ENCODE assay signal across 11 cellular contexts in the genomic region with DNA sequence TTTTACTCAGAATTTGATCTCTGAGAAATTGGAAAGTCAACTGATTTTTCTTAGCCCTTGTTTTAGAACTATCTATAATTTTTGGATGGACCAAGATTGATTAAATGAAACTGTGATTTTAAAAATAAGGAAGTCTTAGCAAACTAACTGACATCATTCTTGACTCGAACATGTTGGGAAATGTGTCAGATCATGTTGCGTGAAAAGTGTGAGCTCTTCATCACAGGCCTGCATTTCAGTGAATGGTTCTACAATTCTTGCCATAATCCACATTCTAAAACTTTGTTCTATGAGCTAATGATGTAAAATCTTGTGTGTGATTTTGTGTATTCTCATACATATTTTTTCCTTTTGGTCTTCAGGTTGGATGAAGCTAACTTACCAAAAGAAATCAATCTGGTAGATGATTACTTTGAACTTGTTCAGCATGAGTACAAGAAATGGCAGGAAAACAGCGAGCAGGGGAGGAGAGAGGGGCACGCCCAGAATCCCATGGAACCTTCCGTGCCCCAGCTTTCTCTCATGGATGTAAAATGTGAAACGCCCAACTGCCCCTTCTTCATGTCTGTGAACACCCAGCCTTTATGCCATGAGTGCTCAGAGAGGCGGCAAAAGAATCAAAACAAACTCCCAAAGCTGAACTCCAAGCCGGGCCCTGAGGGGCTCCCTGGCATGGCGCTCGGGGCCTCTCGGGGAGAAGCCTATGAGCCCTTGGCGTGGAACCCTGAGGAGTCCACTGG. TPM values are rescaled to one million over a fixed set of nuclear protein-coding genes. Genes with fewer than 3 reads are reported as not detected.
DNase-seq lines count a peak whose midpoint lies in the region; ATAC-seq, FAIRE-seq and TF ChIP-seq lines count a peak whose summit lies in the region.
"Had no signal": no experiment of that assay in that cellular context is flagged by ENCODE, and none has a peak within 500 bp of the region (broad histone marks: within the 10 kb centered on the region; RNA-seq: fewer than 3 reads in every experiment).

No MANE protein-coding gene starts in this region.

- no peak for TF ChIP-seq POLR2A in uterus (IDR thresholded peaks at IDR 0.05)
- TF ChIP-seq POLR2A in H54 (IDR thresholded peaks at IDR 0.05; ENCODE audit: low read depth, low read length) = no peak

- no peak overlapping the region for H3K4me3 Mint-ChIP-seq in activated T-helper 2 cell treated with anti-CD3 and anti-CD28 coated beads, Interferon-gamma antibody, Interleukin-2, Interleukin-4, amounts not matched to agents 10 μg/mL and 5 μg/mL and 100 μg/mL, durations not matched to agents 14 hours and 24 hours and 36 hours (ENCODE audit: low read depth)
- H3K4me3 Mint-ChIP-seq in naive thymus-derived CD4-positive, alpha-beta T cell = peak overlapping the region in 6 of 10 donors; percentile 38 to 58 (median 42)

- ATAC-seq in Right ventricle myocardium superior (ENCODE audit: poor library complexity) (no peak), GM21717 (IDR thresholded peaks at IDR 0.05; ENCODE audit: unreplicated experiment) (no peak), GM19351 (IDR thresholded peaks at IDR 0.05; ENCODE audit: unreplicated experiment) (no peak)
- no peak for ATAC-seq in naive thymus-derived CD4-positive, alpha-beta T cell

- intact Hi-C loops in Right ventricle myocardium superior (cut with DNase I) (no loop called here), uterus (cut with DNase I; ENCODE audit: low total_unique reads) (loop anchor here (10.0 kb wide), 1 partner anchor 173 kb away; no protein-coding TSS in a partner anchor)
- intact Hi-C loops in activated T-helper 2 cell treated with anti-CD3 and anti-CD28 coated beads, Interferon-gamma antibody, Interleukin-2, Interleukin-4, amounts not matched to agents 10 μg/mL and 5 μg/mL and 100 μg/mL, durations not matched to agents 14 hours and 24 hours and 36 hours (cut with micrococcal nuclease) = no loop called here
- intact Hi-C loops in naive thymus-derived CD4-positive, alpha-beta T cell (cut with micrococcal nuclease) = loop anchor here in 1 of 2 donors (10.0 kb wide), 1 partner anchor 643 kb away; no protein-coding TSS in a partner anchor

- DNase-seq in right atrium auricular region (ENCODE audit: low spot score) = no peak
- no peak for DNase-seq in Right ventricle myocardium superior
- DNase-seq in activated T-helper 2 cell treated with anti-CD3 and anti-CD28 coated beads, Interferon-gamma antibody, Interleukin-2, Interleukin-4, amounts not matched to agents 10 μg/mL and 5 μg/mL and 100 μg/mL, durations not matched to agents 14 hours and 24 hours and 36 hours (ENCODE audit: low spot score) = no peak
- DNase-seq in naive thymus-derived CD4-positive, alpha-beta T cell = peak in 3 of 9 donors; percentile 23 to 29 (median 28)
- no peak for DNase-seq in uterus
- DNase-seq in H54 (ENCODE audit: insufficient read length, low spot score) = no peak
- DNase-seq: C1 segment of cervical spinal cord, NCI-H345 had no signal

- TF ChIP-seq CTCF in right atrium auricular region (IDR thresholded peaks at IDR 0.05) (no peak), uterus (IDR thresholded peaks at IDR 0.05) (no peak)

- peaks cover 75% of the 10 kb centered on the region for H3K4me1 Mint-ChIP-seq in activated T-helper 2 cell treated with anti-CD3 and anti-CD28 coated beads, Interferon-gamma antibody, Interleukin-2, Interleukin-4, amounts not matched to agents 10 μg/mL and 5 μg/mL and 100 μg/mL, durations not matched to agents 14 hours and 24 hours and 36 hours (ENCODE audit: low read depth)
- peaks cover 24 to 84% (median 70%) of the 10 kb centered on the region in 7 donors for H3K4me1 Mint-ChIP-seq in naive thymus-derived CD4-positive, alpha-beta T cell

- POLR2A ChIA-PET in naive thymus-derived CD4-positive, alpha-beta T cell (lab: Charles Lee) = interaction anchor here (9.4 kb wide), 1 partner anchor 8 kb away, joined by 105 read pairs; the partner anchor contains the start of gene TNFAIP3

- peaks cover 73% of the 10 kb centered on the region for H3K36me3 ChIP-seq in right atrium auricular region
- H3K36me3 ChIP-seq in naive thymus-derived CD4-positive, alpha-beta T cell (ENCODE audit: control insufficient read depth in 2 of 3, insufficient read depth in 3 of 3, low read length in 3 of 3) = peaks cover 60 to 93% (median 89%) of the 10 kb centered on the region in 3 experiments
- H3K36me3 ChIP-seq in uterus = no peaks in the 10 kb centered on the region

- no peak for FAIRE-seq in H54 (lab: Jason Lieb, UNC)

- CTCF ChIA-PET in naive thymus-derived CD4-positive, alpha-beta T cell (lab: Charles Lee) = interaction anchor here (0.9 to 2.1 kb wide), 2 partner anchors 67 to 78 kb away, joined by 4 to 11 read pairs; no protein-coding TSS in a partner anchor

- H3K9me3 Mint-ChIP-seq in activated T-helper 2 cell treated with anti-CD3 and anti-CD28 coated beads, Interferon-gamma antibody, Interleukin-2, Interleukin-4, amounts not matched to agents 10 μg/mL and 5 μg/mL and 100 μg/mL, durations not matched to agents 14 hours and 24 hours and 36 hours = no peaks in the 10 kb centered on the region
- peaks cover 0 to 37% (median 0%) of the 10 kb centered on the region in 11 donors for H3K9me3 Mint-ChIP-seq in naive thymus-derived CD4-positive, alpha-beta T cell

- H3K27ac Mint-ChIP-seq in activated T-helper 2 cell treated with anti-CD3 and anti-CD28 coated beads, Interferon-gamma antibody, Interleukin-2, Interleukin-4, amounts not matched to agents 10 μg/mL and 5 μg/mL and 100 μg/mL, durations not matched to agents 14 hours and 24 hours and 36 hours = peak overlapping the region; percentile 70
- H3K27ac Mint-ChIP-seq in naive thymus-derived CD4-positive, alpha-beta T cell = peak overlapping the region; percentile 46 to 92 (median 81)

- H3K36me3 Mint-ChIP-seq in activated T-helper 2 cell treated with anti-CD3 and anti-CD28 coated beads, Interferon-gamma antibody, Interleukin-2, Interleukin-4, amounts not matched to agents 10 μg/mL and 5 μg/mL and 100 μg/mL, durations not matched to agents 14 hours and 24 hours and 36 hours (ENCODE audit: low read depth) = peaks cover 94% of the 10 kb centered on the region
- H3K36me3 Mint-ChIP-seq in naive thymus-derived CD4-positive, alpha-beta T cell = peaks cover 8 to 69% (median 46%) of the 10 kb centered on the region in 5 donors

- no peaks in the 10 kb centered on the region for H3K27me3 Mint-ChIP-seq in activated T-helper 2 cell treated with anti-CD3 and anti-CD28 coated beads, Interferon-gamma antibody, Interleukin-2, Interleukin-4, amounts not matched to agents 10 μg/mL and 5 μg/mL and 100 μg/mL, durations not matched to agents 14 hours and 24 hours and 36 hours (ENCODE audit: low read depth)
- H3K27me3 Mint-ChIP-seq in naive thymus-derived CD4-positive, alpha-beta T cell = no peaks in the 10 kb centered on the region

- H3K9me3 ChIP-seq in right atrium auricular region (no peaks in the 10 kb centered on the region), uterus (no peaks in the 10 kb centered on the region)
- no peaks in the 10 kb centered on the region for H3K9me3 ChIP-seq in naive thymus-derived CD4-positive, alpha-beta T cell (ENCODE audit: control insufficient read depth in 2 of 3, low read length in 3 of 3)

- H3K27me3 ChIP-seq in right atrium auricular region (no peaks in the 10 kb centered on the region), uterus (no peaks in the 10 kb centered on the region)
- no peaks in the 10 kb centered on the region for H3K27me3 ChIP-seq in naive thymus-derived CD4-positive, alpha-beta T cell (ENCODE audit: control insufficient read depth in 2 of 2, insufficient read depth in 2 of 2, low read length in 2 of 2)

- H3K4me1 ChIP-seq in right atrium auricular region (peaks cover 0 to 27% of the 10 kb centered on the region in 2 donors), uterus (peaks cover 7 to 8% of the 10 kb centered on the region in 2 donors)
- peaks cover 23 to 45% of the 10 kb centered on the region in 2 donors for H3K4me1 ChIP-seq in naive thymus-derived CD4-positive, alpha-beta T cell (ENCODE audit: control insufficient read depth in 2 of 2, insufficient read depth in 2 of 2, low read length in 2 of 2)

- H3K27ac ChIP-seq in right atrium auricular region = peak overlapping the region; percentile 0 to 66
- H3K27ac ChIP-seq in naive thymus-derived CD4-positive, alpha-beta T cell (ENCODE audit: low read depth, low read length) = no peak overlapping the region
- peak overlapping the region; percentile 10 to 24 for H3K27ac ChIP-seq in uterus
- H3K27ac ChIP-seq: RWPE1 had no signal

- no peak overlapping the region for H3K4me3 ChIP-seq in right atrium auricular region
- no peak overlapping the region for H3K4me3 ChIP-seq in naive thymus-derived CD4-positive, alpha-beta T cell (ENCODE audit: low read length)
- H3K4me3 ChIP-seq in uterus = no peak overlapping the region

RNA-seq across cellular contexts. Expression of gene TNFAIP3, which starts 11.2 kb away (rescaled TPM):
- total RNA-seq in right atrium auricular region (10 to 100 TPM in 1 of 2 donors, 1 to 10 TPM in 1; 8.5 to 14.5 TPM), Right ventricle myocardium superior (4.6 TPM), uterus (10 to 100 TPM; 14.4 to 36.2 (median 19.6) TPM)
- total RNA-seq in activated T-helper 2 cell treated with anti-CD3 and anti-CD28 coated beads, Interferon-gamma antibody, Interleukin-2, Interleukin-4, amounts not matched to agents 10 μg/mL and 5 μg/mL and 100 μg/mL, durations not matched to agents 14 hours and 24 hours and 36 hours = 250 and 251 TPM in 2 replicates
- 1,000 to 10,000 TPM in 2 of 5 experiments, 100 to 1,000 TPM in 3; 135 to 2,915 (median 141) TPM for total RNA-seq in naive thymus-derived CD4-positive, alpha-beta T cell
- polyA plus RNA-seq in naive thymus-derived CD4-positive, alpha-beta T cell = 10 to 100 TPM; 66.6 to 90.5 TPM
